ENCODE assay signal across 1 cellular context in genomic region chr12:76084277-76085158, GRCh38.
TF ChIP-seq lines count a peak whose summit lies in the region.

Gene NAP1L1 (minus strand): TSS chr12:76084685. CDS start chr12:76074219, 10,466 bp downstream.

TF ChIP-seq in HepG2, 621 proteins besides CTCF, POLR2A, EP300 and RAD21 (continued from another document and continues in another):
- TF ChIP-seq GMEB2 (CRISPR knock-in tag; IDR thresholded peaks at IDR 0.05; ENCODE audit: low read depth) (no peak), ZBTB33 (CRISPR knock-in tag; IDR thresholded peaks at IDR 0.05) (no peak), ZNF256 (CRISPR knock-in tag; conservative IDR thresholded peaks at IDR 0.05) (no peak), ZFP36 (IDR thresholded peaks at IDR 0.05; ENCODE audit: borderline replicate concordance, low read depth, low read length, partially characterized antibody) (no peak), ZNF281 (CRISPR knock-in tag; IDR thresholded peaks at IDR 0.05; ENCODE audit: borderline replicate concordance) (no peak), ZFP41 (CRISPR knock-in tag; IDR thresholded peaks at IDR 0.05; ENCODE audit: borderline replicate concordance) (no peak), CHD4 (IDR thresholded peaks at IDR 0.05; ENCODE audit: borderline replicate concordance, low read length) (no peak), ZSCAN25 (CRISPR knock-in tag; IDR thresholded peaks at IDR 0.05) (0 out of 2 replicates have a peak, but pooled peaks have one; percentile 31), WIZ (CRISPR knock-in tag; IDR thresholded peaks at IDR 0.05) (peak; percentile 83; the same call in 1 of the 2 replicates), AGO2 (optimal IDR thresholded peaks at IDR 0.05; ENCODE audit: low read depth, low read length) (peak; percentile 91), DNMT3B (CRISPR knock-in tag; conservative IDR thresholded peaks at IDR 0.05) (0 out of 2 replicates have a peak, but pooled peaks have one; percentile 59), MAX (IDR thresholded peaks at IDR 0.05) (peak; percentile 66), MAF1 (CRISPR knock-in tag; IDR thresholded peaks at IDR 0.05; ENCODE audit: borderline replicate concordance) (0 out of 2 replicates have a peak, but pooled peaks have one; percentile 53), HNF4G (IDR thresholded peaks at IDR 0.05; ENCODE audit: borderline replicate concordance, low read depth, low read length) (no peak), HNF4G (CRISPR knock-in tag; IDR thresholded peaks at IDR 0.05; ENCODE audit: borderline replicate concordance, low read depth) (no peak), PHF8 (CRISPR knock-in tag; IDR thresholded peaks at IDR 0.05) (peak; percentile 89), ZNF737 (CRISPR knock-in tag; IDR thresholded peaks at IDR 0.05; ENCODE audit: borderline replicate concordance) (no peak), SRY (CRISPR knock-in tag; IDR thresholded peaks at IDR 0.05) (0 out of 2 replicates have a peak, but pooled peaks have one; percentile 24), BATF2 (CRISPR knock-in tag; IDR thresholded peaks at IDR 0.05) (no peak), SP140L (CRISPR knock-in tag; IDR thresholded peaks at IDR 0.05; ENCODE audit: borderline replicate concordance) (no peak), ZNF607 (CRISPR knock-in tag; IDR thresholded peaks at IDR 0.05; ENCODE audit: borderline replicate concordance) (no peak; the same call in 1 of the 2 replicates), ARNT (IDR thresholded peaks at IDR 0.05) (no peak), PRDM4 (CRISPR knock-in tag; IDR thresholded peaks at IDR 0.05; ENCODE audit: borderline replicate concordance) (no peak), ZNF775 (CRISPR knock-in tag; IDR thresholded peaks at IDR 0.05; ENCODE audit: borderline replicate concordance) (no peak), NONO (IDR thresholded peaks at IDR 0.05) (no peak), NONO (CRISPR knock-in tag; conservative IDR thresholded peaks at IDR 0.05) (peak; percentile 44), ZNF616 (CRISPR knock-in tag; IDR thresholded peaks at IDR 0.05; ENCODE audit: low read depth) (no peak), AKAP8 (CRISPR knock-in tag; IDR thresholded peaks at IDR 0.05) (no peak), FOXO4 (CRISPR knock-in tag; conservative IDR thresholded peaks at IDR 0.05) (no peak), SYNCRIP (IDR thresholded peaks at IDR 0.05; ENCODE audit: insufficient read depth, low read depth, low read length) (no peak), HIVEP1 (CRISPR knock-in tag; IDR thresholded peaks at IDR 0.05) (0 out of 2 replicates have a peak, but pooled peaks have one; percentile 12), ZSCAN29 (CRISPR knock-in tag; conservative IDR thresholded peaks at IDR 0.05) (no peak), MED8 (CRISPR knock-in tag; IDR thresholded peaks at IDR 0.05; ENCODE audit: insufficient replicate concordance) (no peak), ZSCAN5A (CRISPR knock-in tag; IDR thresholded peaks at IDR 0.05; ENCODE audit: borderline replicate concordance) (no peak), REL (CRISPR knock-in tag; conservative IDR thresholded peaks at IDR 0.05) (no peak), HCFC1 (IDR thresholded peaks at IDR 0.05; ENCODE audit: low read depth, low read length) (no peak), AHDC1 (CRISPR knock-in tag; IDR thresholded peaks at IDR 0.05; ENCODE audit: borderline replicate concordance) (no peak), ZMYM3 (CRISPR knock-in tag; IDR thresholded peaks at IDR 0.05) (0 out of 2 replicates have a peak, but pooled peaks have one; percentile 16), TEF (CRISPR knock-in tag; IDR thresholded peaks at IDR 0.05) (no peak), ZNF782 (CRISPR knock-in tag; IDR thresholded peaks at IDR 0.05; ENCODE audit: borderline replicate concordance) (no peak; the same call in 1 of the 2 replicates), ZNF484 (CRISPR knock-in tag; IDR thresholded peaks at IDR 0.05; ENCODE audit: borderline replicate concordance, low read depth) (peak; percentile 93; the same call in 1 of the 2 replicates), NRL (CRISPR knock-in tag; IDR thresholded peaks at IDR 0.05; ENCODE audit: borderline replicate concordance) (peak; percentile 60), SAP130 (CRISPR knock-in tag; IDR thresholded peaks at IDR 0.05; ENCODE audit: low read depth) (peak; percentile 78), DNMT1 (CRISPR knock-in tag; IDR thresholded peaks at IDR 0.05) (0 out of 2 replicates have a peak, but pooled peaks have one; percentile 17), FOXK1 (CRISPR knock-in tag; IDR thresholded peaks at IDR 0.05; ENCODE audit: borderline replicate concordance, low read depth) (no peak)
